Comparison of ENCODE assay signal across 25 cellular contexts in the genomic region with DNA sequence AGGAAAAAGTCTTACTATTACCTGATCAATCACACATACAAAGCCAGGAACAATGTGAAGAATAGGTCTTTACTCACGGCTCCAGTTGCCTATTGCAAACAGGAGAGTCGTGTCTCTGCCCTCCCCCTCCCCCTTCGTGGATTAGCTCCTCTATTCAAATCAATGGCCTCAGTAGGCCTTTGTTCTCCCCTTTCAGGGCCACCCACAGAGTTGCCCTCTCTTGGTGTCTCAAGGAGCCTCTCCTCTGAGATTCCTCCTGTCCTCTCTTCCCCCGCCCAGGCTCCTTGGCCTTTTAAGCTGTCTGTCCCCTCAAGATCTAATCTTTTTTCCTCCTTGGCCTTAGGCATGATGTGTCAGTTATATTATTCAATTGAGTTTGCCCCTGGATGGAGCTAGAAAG.
"Had no signal": no experiment of that assay in that cellular context is flagged by ENCODE, and none has a peak within 500 bp of the region (broad histone marks: within the 10 kb centered on the region; RNA-seq: fewer than 3 reads in every experiment).

No MANE protein-coding gene starts in this region.

- H3K27me3 Mint-ChIP-seq: activated B cell treated with CpG ODN at 0.5 μM for 24 hours; activated CD4-positive, alpha-beta memory T cell treated with anti-CD3 and anti-CD28 coated beads for 36 hours; activated naive CD8-positive, alpha-beta T cell treated with anti-CD3 and anti-CD28 coated beads, Interleukin-2, amount 10 ng/mL, durations not matched to agents 7 days and 5 days; central memory CD8-positive, alpha-beta T cell; stimulated activated memory B cell treated with anti-CD40 and anti-IgM and Interleukin-4, amounts not matched to agents 10 μg/mL and 1 μg/mL and 100 μg/mL, for 72 hours had no signal

- H3K4me3 ChIP-seq: breast epithelium, esophagus squamous epithelium, heart left ventricle, stomach, transverse colon had no signal

- H3K36me3 Mint-ChIP-seq: activated CD4-positive, alpha-beta memory T cell treated with anti-CD3 and anti-CD28 coated beads for 36 hours; activated naive CD8-positive, alpha-beta T cell treated with anti-CD3 and anti-CD28 coated beads, Interleukin-2, amount 10 ng/mL, durations not matched to agents 7 days and 5 days; natural killer cell; stimulated activated memory B cell treated with anti-CD40 and anti-IgM and Interleukin-4, amounts not matched to agents 10 μg/mL and 1 μg/mL and 100 μg/mL, for 72 hours had no signal

- H3K4me1 ChIP-seq: breast epithelium, esophagus squamous epithelium, heart left ventricle, stomach, transverse colon had no signal

- DNase-seq: activated B cell treated with CpG ODN at 0.5 μM for 24 hours; activated CD4-positive, alpha-beta memory T cell treated with anti-CD3 and anti-CD28 coated beads for 36 hours; activated CD4-positive, alpha-beta T cell treated with anti-CD3 and anti-CD28 coated beads for 4 hours; activated effector memory CD4-positive, alpha-beta T cell treated with Interleukin-2 at 50 U/mL for 16 hours; activated naive CD4-positive, alpha-beta T cell treated with anti-CD3 and anti-CD28 coated beads for 36 hours; activated naive CD8-positive, alpha-beta T cell treated with anti-CD3 and anti-CD28 coated beads, Interleukin-2, amount 10 ng/mL, durations not matched to agents 7 days and 5 days; activated T-cell treated with anti-CD3 and anti-CD28 coated beads, Interleukin-2, amount 50 U/mL, for 72 hours; amniotic stem cell; effector memory CD8-positive, alpha-beta T cell; esophagus squamous epithelium; heart left ventricle; left ventricle myocardium superior; mammary epithelial cell; midbrain; natural killer cell; occipital lobe; posterior cingulate gyrus; small intestine; stomach; T-helper 1 cell; transverse colon had no signal

- H3K4me1 Mint-ChIP-seq: activated B cell treated with CpG ODN at 0.5 μM for 24 hours; activated naive CD8-positive, alpha-beta T cell treated with anti-CD3 and anti-CD28 coated beads, Interleukin-2, amount 10 ng/mL, durations not matched to agents 7 days and 5 days; central memory CD8-positive, alpha-beta T cell; natural killer cell; stimulated activated memory B cell treated with anti-CD40 and anti-IgM and Interleukin-4, amounts not matched to agents 10 μg/mL and 1 μg/mL and 100 μg/mL, for 72 hours had no signal

- H3K27ac Mint-ChIP-seq: activated B cell treated with CpG ODN at 0.5 μM for 24 hours; activated CD4-positive, alpha-beta memory T cell treated with anti-CD3 and anti-CD28 coated beads for 36 hours; activated naive CD4-positive, alpha-beta T cell treated with anti-CD3 and anti-CD28 coated beads for 36 hours; activated naive CD8-positive, alpha-beta T cell treated with anti-CD3 and anti-CD28 coated beads, Interleukin-2, amount 10 ng/mL, durations not matched to agents 7 days and 5 days; activated T-cell treated with anti-CD3 and anti-CD28 coated beads, Interleukin-2, amount 50 U/mL, for 72 hours; effector memory CD8-positive, alpha-beta T cell; natural killer cell; stimulated activated memory B cell treated with anti-CD40 and anti-IgM and Interleukin-4, amounts not matched to agents 10 μg/mL and 1 μg/mL and 100 μg/mL, for 72 hours had no signal

- H3K9me3 ChIP-seq: breast epithelium, esophagus squamous epithelium, heart left ventricle, stomach, transverse colon had no signal

- H3K9me3 Mint-ChIP-seq: activated B cell treated with CpG ODN at 0.5 μM for 24 hours; activated CD4-positive, alpha-beta memory T cell treated with anti-CD3 and anti-CD28 coated beads for 36 hours; activated naive CD4-positive, alpha-beta T cell treated with anti-CD3 and anti-CD28 coated beads for 36 hours; activated naive CD8-positive, alpha-beta T cell treated with anti-CD3 and anti-CD28 coated beads, Interleukin-2, amount 10 ng/mL, durations not matched to agents 7 days and 5 days; activated T-cell treated with anti-CD3 and anti-CD28 coated beads, Interleukin-2, amount 50 U/mL, for 72 hours; central memory CD8-positive, alpha-beta T cell; effector memory CD8-positive, alpha-beta T cell; natural killer cell; stimulated activated memory B cell treated with anti-CD40 and anti-IgM and Interleukin-4, amounts not matched to agents 10 μg/mL and 1 μg/mL and 100 μg/mL, for 72 hours had no signal

- H3K36me3 ChIP-seq: breast epithelium, esophagus squamous epithelium, heart left ventricle, stomach, transverse colon had no signal

- H3K4me3 Mint-ChIP-seq: activated B cell treated with CpG ODN at 0.5 μM for 24 hours; activated CD4-positive, alpha-beta memory T cell treated with anti-CD3 and anti-CD28 coated beads for 36 hours; activated naive CD4-positive, alpha-beta T cell treated with anti-CD3 and anti-CD28 coated beads for 36 hours; activated naive CD8-positive, alpha-beta T cell treated with anti-CD3 and anti-CD28 coated beads, Interleukin-2, amount 10 ng/mL, durations not matched to agents 7 days and 5 days; activated T-cell treated with anti-CD3 and anti-CD28 coated beads, Interleukin-2, amount 50 U/mL, for 72 hours; central memory CD8-positive, alpha-beta T cell; effector memory CD8-positive, alpha-beta T cell; natural killer cell; stimulated activated memory B cell treated with anti-CD40 and anti-IgM and Interleukin-4, amounts not matched to agents 10 μg/mL and 1 μg/mL and 100 μg/mL, for 72 hours had no signal

- ATAC-seq: activated T-cell treated with anti-CD3 and anti-CD28 coated beads, Interleukin-2, amount 50 U/mL, for 72 hours; effector memory CD8-positive, alpha-beta T cell; heart left ventricle; left ventricle myocardium superior; natural killer cell; sciatic nerve; stimulated activated memory B cell treated with anti-CD40 and anti-IgM and Interleukin-4, amounts not matched to agents 10 μg/mL and 1 μg/mL and 100 μg/mL, for 72 hours had no signal

- H3K27me3 ChIP-seq: esophagus squamous epithelium, transverse colon had no signal
